14 cellular contexts compared by ENCODE assay signal in the genomic region with DNA sequence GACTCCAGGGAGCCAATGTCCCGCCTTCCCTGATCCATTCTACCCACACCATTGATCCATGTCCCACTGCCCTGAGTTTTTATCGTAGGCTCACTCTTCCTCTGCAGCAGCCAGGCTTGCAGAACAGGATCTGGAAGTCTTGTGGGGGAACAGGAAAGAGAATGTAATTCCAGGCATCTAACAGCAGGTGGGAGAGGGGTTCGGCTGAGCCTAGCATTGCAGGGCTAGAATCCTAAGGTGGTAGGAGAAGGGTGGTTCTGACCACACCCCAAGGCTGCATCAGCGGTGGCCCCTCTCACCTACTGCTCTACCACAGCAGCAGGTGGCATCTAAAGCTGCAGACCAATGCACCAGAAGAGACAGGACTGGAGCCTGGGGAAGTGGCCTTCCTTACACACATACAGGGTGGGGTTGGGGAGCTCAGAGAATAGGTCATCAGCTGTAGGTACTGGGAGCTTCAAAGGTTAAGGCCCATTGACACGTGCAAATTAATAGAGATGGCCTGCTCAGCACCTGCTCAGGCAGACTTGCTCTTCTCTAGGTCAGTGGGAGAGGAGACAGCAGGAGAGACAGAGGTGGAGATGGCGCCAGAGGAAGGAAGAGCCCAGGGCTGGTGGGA. TPM values are rescaled to one million over a fixed set of nuclear protein-coding genes. Genes with fewer than 3 reads are reported as not detected.
DNase-seq lines count a peak whose midpoint lies in the region; ATAC-seq, FAIRE-seq and TF ChIP-seq lines count a peak whose summit lies in the region.
"Had no signal": no experiment of that assay in that cellular context is flagged by ENCODE, and none has a peak within 500 bp of the region (broad histone marks: within the 10 kb centered on the region; RNA-seq: fewer than 3 reads in every experiment).

No MANE protein-coding gene starts in this region.

- H3K4me3 ChIP-seq in HEK293 (ENCODE audit: low read depth, low read length) (no peak overlapping the region), bronchial epithelial cell (ENCODE audit: low read depth, low read length) (no peak overlapping the region), kidney epithelial cell (ENCODE audit: low read depth, low read length) (no peak overlapping the region)

- no peak overlapping the region for H3K27ac Mint-ChIP-seq in CD4-positive, alpha-beta T cell

- intact Hi-C loops in CD4-positive, alpha-beta T cell (cut with DNase I, micrococcal nuclease), result loop anchor here in 1 of 2 experiments (10.0 kb wide), 1 partner anchor 74 kb away; a partner anchor contains a TSS

- no peaks in the 10 kb centered on the region for H3K4me1 ChIP-seq in HEK293 (ENCODE audit: control insufficient read depth, insufficient read depth, low read length)

- FAIRE-seq in bronchial epithelial cell (lab: Jason Lieb, UNC), result no peak

- CTCF ChIA-PET in CD4-positive, alpha-beta T cell (lab: Charles Lee), result no interaction called here
- CTCF ChIA-PET in HEK293 (lab: Yijun Ruan, JAX), result interaction anchor here (0.6 to 15.0 kb wide), 11 partner anchors 9 to 193 kb away, joined by 3 to 418 read pairs (median 6); a partner anchor contains a TSS

- H3K36me3 Mint-ChIP-seq in CD4-positive, alpha-beta T cell (ENCODE audit: low read depth), result no peaks in the 10 kb centered on the region
- H3K36me3 Mint-ChIP-seq: CD4-positive, CD25-positive, alpha-beta regulatory T cell had no signal

- no peak for DNase-seq in CD4-positive, alpha-beta T cell
- DNase-seq in bronchial epithelial cell (ENCODE audit: low read depth), result peak; percentile 50
- DNase-seq in kidney epithelial cell (ENCODE audit: low read depth), result no peak
- no peak for DNase-seq in MV-4-11 (lab: John Stamatoyannopoulos, UW)
- DNase-seq in NCI-H2107 treated with DMSO at 0.1 percent for 48 hours (lab: John Stamatoyannopoulos, UW; ENCODE audit: unreplicated experiment), result no peak
- DNase-seq: CD4-positive, CD25-positive, alpha-beta regulatory T cell; effector CD4-positive, alpha-beta T cell; NCI-H1436 had no signal

- no peaks in the 10 kb centered on the region for H3K9me3 Mint-ChIP-seq in CD4-positive, alpha-beta T cell
- H3K9me3 Mint-ChIP-seq: CD4-positive, CD25-positive, alpha-beta regulatory T cell had no signal

- no peak for TF ChIP-seq CTCF in CD4-positive, alpha-beta T cell (IDR thresholded peaks at IDR 0.05)
- no peak for TF ChIP-seq CTCF in HEK293 (tag by site-specific recombination; IDR thresholded peaks at IDR 0.05)
- peak; percentile 35 for TF ChIP-seq CTCF in bronchial epithelial cell (IDR thresholded peaks at IDR 0.05; ENCODE audit: insufficient read depth, low read length, severe bottlenecking)
- peak; percentile 17 for TF ChIP-seq CTCF in kidney epithelial cell (IDR thresholded peaks at IDR 0.05; ENCODE audit: insufficient read depth, low read length, poor library complexity, severe bottlenecking)

- peak overlapping the region; percentile 42 for H3K4me3 Mint-ChIP-seq in CD4-positive, alpha-beta T cell

- H3K9me3 ChIP-seq in CD4-positive, alpha-beta T cell (ENCODE audit: control insufficient read depth, low read length), result no peaks in the 10 kb centered on the region
- no peaks in the 10 kb centered on the region for H3K9me3 ChIP-seq in HEK293 (ENCODE audit: control insufficient read depth, insufficient read depth, low read depth, low read length)

- H3K27ac ChIP-seq in CD4-positive, alpha-beta T cell (ENCODE audit: low read depth, low read length), result no peak overlapping the region
- H3K27ac ChIP-seq in HEK293 (ENCODE audit: extremely low read depth, low read depth, low read length), result no peak overlapping the region

- no peak for ATAC-seq in CD4-positive, alpha-beta T cell (ENCODE audit: poor library complexity)
- ATAC-seq in GM19467 (IDR thresholded peaks at IDR 0.05; ENCODE audit: unreplicated experiment) (no peak), HG03571 (IDR thresholded peaks at IDR 0.05; ENCODE audit: unreplicated experiment) (no peak)

- H3K4me1 Mint-ChIP-seq in CD4-positive, alpha-beta T cell (ENCODE audit: low read depth), result peaks cover 5% of the 10 kb centered on the region

- peaks cover 11% of the 10 kb centered on the region for H3K27me3 ChIP-seq in CD4-positive, alpha-beta T cell (ENCODE audit: control insufficient read depth, insufficient read depth, low read length)
- H3K27me3 ChIP-seq in bronchial epithelial cell (ENCODE audit: control insufficient read depth, insufficient read depth, low read length) (no peaks in the 10 kb centered on the region), kidney epithelial cell (ENCODE audit: control insufficient read depth, insufficient read depth, low read length) (peaks cover 50% of the 10 kb centered on the region)

- no peaks in the 10 kb centered on the region for H3K36me3 ChIP-seq in HEK293 (ENCODE audit: control insufficient read depth in 2 of 2, insufficient read depth in 1 of 2, low read length in 2 of 2)
- no peaks in the 10 kb centered on the region for H3K36me3 ChIP-seq in bronchial epithelial cell (ENCODE audit: control insufficient read depth, insufficient read depth, low read length)
- H3K36me3 ChIP-seq in kidney epithelial cell (ENCODE audit: control insufficient read depth, insufficient read depth, low read length), result no peaks in the 10 kb centered on the region

- POLR2A ChIA-PET in CD4-positive, alpha-beta T cell (lab: Charles Lee), result interaction anchor here (0.7 kb wide), 1 partner anchor 73 kb away, joined by 3 read pairs; a partner anchor contains a TSS
- POLR2A ChIA-PET in HEK293 (lab: Yijun Ruan, JAX), result interaction anchor here (0.6 kb wide), 1 partner anchor 216 kb away, joined by 5 read pairs; no protein-coding TSS in a partner anchor

- peaks cover 37% of the 10 kb centered on the region for H3K27me3 Mint-ChIP-seq in CD4-positive, alpha-beta T cell

TF ChIP-seq in HEK293, 187 proteins besides CTCF, POLR2A, EP300 and RAD21:
- no peak for TF ChIP-seq ZNF37A (tag by site-specific recombination; IDR thresholded peaks at IDR 0.05)
- TF ChIP-seq SP3 (tag by site-specific recombination; IDR thresholded peaks at IDR 0.05), result no peak
- no peak for TF ChIP-seq ZNF76 (tag by site-specific recombination; IDR thresholded peaks at IDR 0.05; ENCODE audit: borderline replicate concordance, low read depth)
- peak; percentile 54; the same call in 1 of the 2 replicates for TF ChIP-seq KLF1 (tag by site-specific recombination; IDR thresholded peaks at IDR 0.05)
- peak; percentile 68 for TF ChIP-seq ZBTB17 (tag by site-specific recombination; IDR thresholded peaks at IDR 0.05)

RNA-seq across cellular contexts. Expression of a gene that starts 20.5 kb away (rescaled TPM):
- not detected for total RNA-seq in CD4-positive, alpha-beta T cell
- total RNA-seq in bronchial epithelial cell (not detected in 2 replicates), kidney epithelial cell (not detected in 2 replicates)
- total RNA-seq: CD4-positive, CD25-positive, alpha-beta regulatory T cell; glomerular endothelial cell; myocyte; skeletal muscle tissue had no signal

RNA-seq across cellular contexts. Expression of a gene that starts 41.3 kb away (rescaled TPM):
- total RNA-seq in CD4-positive, alpha-beta T cell, result not detected
- not detected in 2 replicates for total RNA-seq in bronchial epithelial cell
- total RNA-seq in kidney epithelial cell, result 0.04 TPM in 1 of 2 replicates, not detected in the other
- total RNA-seq: CD4-positive, CD25-positive, alpha-beta regulatory T cell; glomerular endothelial cell; myocyte; skeletal muscle tissue had no signal

Comparison
In these comparisons a context has a peak if more than half of its experiments do, and no peak if none do; other contexts are left out.
1. CTCF ChIP-seq: peak in bronchial epithelial cell (single experiment) and kidney epithelial cell (single experiment); none in CD4-positive, alpha-beta T cell (single experiment) and HEK293 (single experiment).